1 cellular context compared by ENCODE assay signal in the genomic region with DNA sequence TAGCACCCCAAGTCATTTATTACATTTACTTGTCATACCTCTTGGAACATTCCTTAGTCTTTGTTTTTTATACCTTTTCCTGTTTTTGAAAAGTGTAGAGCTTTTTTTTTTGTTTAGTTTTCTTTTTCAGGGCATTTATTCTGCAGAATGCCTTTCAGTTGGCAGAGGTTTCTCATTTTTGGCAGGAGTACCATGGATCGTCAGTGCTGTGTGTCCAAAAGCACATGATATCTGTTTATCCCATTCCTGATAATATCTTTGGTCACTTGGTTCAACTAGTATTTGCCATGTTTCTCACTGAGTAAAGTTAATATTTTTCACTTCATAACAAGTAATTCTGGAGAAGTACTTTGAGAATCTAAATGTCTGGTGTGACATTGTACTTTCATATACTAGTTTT.
TF ChIP-seq lines count a peak whose summit lies in the region.

No MANE protein-coding gene starts in this region.

TF ChIP-seq in IMR-90, 13 proteins besides CTCF, POLR2A, EP300 and RAD21:
- TF ChIP-seq, protein P1, sequence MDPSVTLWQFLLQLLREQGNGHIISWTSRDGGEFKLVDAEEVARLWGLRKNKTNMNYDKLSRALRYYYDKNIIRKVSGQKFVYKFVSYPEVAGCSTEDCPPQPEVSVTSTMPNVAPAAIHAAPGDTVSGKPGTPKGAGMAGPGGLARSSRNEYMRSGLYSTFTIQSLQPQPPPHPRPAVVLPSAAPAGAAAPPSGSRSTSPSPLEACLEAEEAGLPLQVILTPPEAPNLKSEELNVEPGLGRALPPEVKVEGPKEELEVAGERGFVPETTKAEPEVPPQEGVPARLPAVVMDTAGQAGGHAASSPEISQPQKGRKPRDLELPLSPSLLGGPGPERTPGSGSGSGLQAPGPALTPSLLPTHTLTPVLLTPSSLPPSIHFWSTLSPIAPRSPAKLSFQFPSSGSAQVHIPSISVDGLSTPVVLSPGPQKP (IDR thresholded peaks at IDR 0.05; ENCODE audit: borderline replicate concordance, low read depth, low read length): no peak
- TF ChIP-seq CEBPB (IDR thresholded peaks at IDR 0.05; ENCODE audit: low read depth, low read length): no peak
- no peak for TF ChIP-seq NFE2L2 (IDR thresholded peaks at IDR 0.05; ENCODE audit: low read depth, low read length)
- no peak for TF ChIP-seq BHLHE40 (IDR thresholded peaks at IDR 0.05; ENCODE audit: low read depth, low read length)
- no peak for TF ChIP-seq FOS (IDR thresholded peaks at IDR 0.05; ENCODE audit: low read depth, low read length)
- no peak for TF ChIP-seq RCOR1 (IDR thresholded peaks at IDR 0.05; ENCODE audit: insufficient replicate concordance, low read length)
- TF ChIP-seq MXI1 (IDR thresholded peaks at IDR 0.05; ENCODE audit: borderline replicate concordance, low read depth, low read length): no peak
- TF ChIP-seq CHD1 (IDR thresholded peaks at IDR 0.05; ENCODE audit: low read depth, low read length): no peak
- no peak for TF ChIP-seq USF2 (IDR thresholded peaks at IDR 0.05; ENCODE audit: low read depth, low read length)
- no peak for TF ChIP-seq MAFK (IDR thresholded peaks at IDR 0.05; ENCODE audit: low read depth, low read length)
- no peak for TF ChIP-seq RFX5 (IDR thresholded peaks at IDR 0.05; ENCODE audit: low read depth, low read length)
- TF ChIP-seq SMC3 (IDR thresholded peaks at IDR 0.05; ENCODE audit: low read depth, low read length): no peak
